ENCODE assay signal across 8 cellular contexts in the genomic region with DNA sequence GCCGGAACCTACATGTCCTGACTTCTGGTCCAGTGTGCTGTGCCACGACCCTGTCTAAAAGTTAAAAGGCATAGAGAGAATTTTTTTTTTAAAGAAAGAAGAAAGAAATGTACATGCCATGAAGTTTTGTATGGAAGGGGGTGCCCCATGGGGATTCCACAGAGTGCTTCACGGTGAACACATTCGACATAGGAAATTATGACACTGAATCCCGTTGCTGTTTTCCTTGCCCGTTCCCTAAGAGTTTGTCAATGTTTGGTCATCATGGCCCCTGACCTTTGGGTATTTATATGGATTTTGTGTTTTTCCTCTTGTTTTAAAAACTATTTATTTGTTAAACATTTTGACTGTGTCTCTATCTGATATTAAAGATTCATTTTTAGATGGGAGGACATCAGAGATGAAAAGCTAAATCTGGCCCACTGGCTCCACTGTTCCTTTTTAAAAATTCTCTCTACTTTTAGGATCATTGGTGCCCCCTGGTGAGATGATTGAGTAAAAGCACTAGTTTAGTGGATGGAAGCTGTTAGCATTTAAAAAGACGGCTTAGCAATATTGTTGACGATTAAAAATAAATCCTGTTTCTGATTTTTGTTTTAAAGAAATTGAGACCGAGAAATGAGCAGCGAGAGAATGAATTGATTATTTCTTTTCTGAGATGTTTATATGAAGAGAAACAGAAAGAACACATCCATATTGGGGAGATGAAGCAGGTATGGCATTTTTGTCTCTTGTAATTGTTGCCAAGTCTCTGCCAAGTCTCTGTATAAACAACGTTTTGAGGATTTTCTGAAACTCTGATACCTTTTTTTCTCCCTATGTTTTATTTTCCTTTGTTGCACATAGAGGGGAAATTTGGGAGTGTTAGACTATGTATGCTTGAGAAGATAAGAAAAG.
DNase-seq lines count a peak whose midpoint lies in the region; ATAC-seq and TF ChIP-seq lines count a peak whose summit lies in the region.

No MANE protein-coding gene starts in this region.

- intact Hi-C loops in CD4-positive, alpha-beta T cell (cut with DNase I, micrococcal nuclease) = loop anchor here (1.0 to 10.0 kb wide), 6 partner anchors 231 to 583 kb away; a partner anchor contains a TSS

- no peak overlapping the region for H3K27ac Mint-ChIP-seq in CD4-positive, alpha-beta T cell

- no peak overlapping the region for H3K9ac ChIP-seq in rectal smooth muscle tissue (ENCODE audit: low read length)

- no peaks in the 10 kb centered on the region for H3K9me3 Mint-ChIP-seq in CD4-positive, alpha-beta T cell

- H3K27ac ChIP-seq in CD4-positive, alpha-beta T cell (ENCODE audit: low read depth, low read length) = no peak overlapping the region
- peak overlapping the region; percentile 3 for H3K27ac ChIP-seq in rectal smooth muscle tissue (ENCODE audit: low read depth, low read length)

- H3K36me3 ChIP-seq in rectal smooth muscle tissue (ENCODE audit: control insufficient read depth, insufficient read depth, low read length) = peaks cover 2% of the 10 kb centered on the region

- no peaks in the 10 kb centered on the region for H3K4me1 Mint-ChIP-seq in CD4-positive, alpha-beta T cell (ENCODE audit: low read depth)

- peaks cover 53% of the 10 kb centered on the region for H3K36me3 Mint-ChIP-seq in CD4-positive, alpha-beta T cell (ENCODE audit: low read depth)

- no peak overlapping the region for H3K4me3 Mint-ChIP-seq in CD4-positive, alpha-beta T cell

- peak in 2 of 10 experiments; percentile 9 for DNase-seq in CD4-positive, alpha-beta T cell
- DNase-seq in NCI-H2196 (lab: John Stamatoyannopoulos, UW; ENCODE audit: unreplicated experiment) = peak; percentile 69
- peak; percentile 56 for DNase-seq in glomerular endothelial cell (ENCODE audit: extremely low read depth, low read depth, low spot score)
- DNase-seq in ecto neural progenitor cell (ENCODE audit: low spot score) = no peak

- H3K4me1 ChIP-seq in rectal smooth muscle tissue (ENCODE audit: control insufficient read depth, insufficient read depth, low read length) = peaks cover 11% of the 10 kb centered on the region

- H3K27me3 ChIP-seq in CD4-positive, alpha-beta T cell (ENCODE audit: control insufficient read depth, insufficient read depth, low read length) = no peaks in the 10 kb centered on the region
- H3K27me3 ChIP-seq in rectal smooth muscle tissue (ENCODE audit: control insufficient read depth, insufficient read depth, low read length) = no peaks in the 10 kb centered on the region

- POLR2A ChIA-PET in CD4-positive, alpha-beta T cell (lab: Charles Lee) = no interaction called here

- H3K4me3 ChIP-seq in WI38 (ENCODE audit: low read depth, low read length) (no peak overlapping the region), rectal smooth muscle tissue (ENCODE audit: low read length) (no peak overlapping the region)

- TF ChIP-seq CTCF in CD4-positive, alpha-beta T cell (IDR thresholded peaks at IDR 0.05) = peak; percentile 79
- TF ChIP-seq CTCF in WI38 (IDR thresholded peaks at IDR 0.05; ENCODE audit: low read depth, low read length) = peak; percentile 27; the same call in 1 of the 2 replicates

- H3K27me3 Mint-ChIP-seq in CD4-positive, alpha-beta T cell = no peaks in the 10 kb centered on the region

- no peaks in the 10 kb centered on the region for H3K9me3 ChIP-seq in CD4-positive, alpha-beta T cell (ENCODE audit: control insufficient read depth, low read length)

- ATAC-seq in CD4-positive, alpha-beta T cell (ENCODE audit: poor library complexity) = peak; percentile 54
- ATAC-seq in GM18517 (IDR thresholded peaks at IDR 0.05; ENCODE audit: unreplicated experiment) = peak; percentile 60
- no peak for ATAC-seq in GM21737 (IDR thresholded peaks at IDR 0.05; ENCODE audit: unreplicated experiment)

- CTCF ChIA-PET in CD4-positive, alpha-beta T cell (lab: Charles Lee) = interaction anchor here (0.7 to 2.2 kb wide), 5 partner anchors 57 to 247 kb away, joined by 3 to 8 read pairs (median 3); no protein-coding TSS in a partner anchor
